In the genomic region with DNA sequence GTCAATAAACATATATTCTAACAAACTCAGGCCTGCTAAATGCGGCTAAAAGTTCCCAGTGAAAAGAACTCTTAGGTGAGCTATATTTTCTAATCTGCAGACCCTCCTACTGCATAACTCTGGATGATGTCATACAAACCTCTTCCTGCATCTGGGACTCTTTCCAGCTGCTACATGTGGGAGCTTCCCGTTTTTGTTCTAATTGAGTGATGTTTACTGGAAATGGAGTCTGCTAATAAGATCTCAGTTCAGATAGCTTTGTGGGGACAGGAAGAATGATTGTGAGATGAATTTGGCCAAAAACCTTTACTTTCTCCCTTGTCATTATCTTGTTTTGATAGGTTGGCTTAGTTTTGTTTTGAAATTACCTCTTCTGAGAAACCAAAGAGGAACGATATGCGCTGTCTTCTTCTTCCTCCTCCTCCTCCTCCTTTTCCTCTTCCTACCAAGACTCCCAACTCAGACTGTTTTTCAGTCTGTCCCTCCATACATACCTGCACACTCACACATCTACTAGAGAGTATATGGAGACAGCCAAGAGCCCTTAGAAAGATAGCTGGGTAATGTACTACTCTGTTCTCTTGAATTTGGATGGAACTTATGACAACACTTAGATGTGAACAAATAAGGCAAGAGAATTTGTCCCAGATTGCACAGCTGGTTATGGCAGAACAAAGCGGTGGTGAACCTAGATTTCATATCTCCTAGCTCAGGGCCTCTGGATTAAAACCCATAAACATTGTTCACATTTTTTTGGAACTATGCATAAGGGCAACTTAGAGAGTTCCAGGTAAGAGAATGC, we compare ENCODE assay signal across 8 cellular contexts. TPM values are rescaled to one million over a fixed set of nuclear protein-coding genes. Genes with fewer than 3 reads are reported as not detected.
DNase-seq lines count a peak whose midpoint lies in the region; ATAC-seq lines count a peak whose summit lies in the region.

No MANE protein-coding gene starts in this region.

- ATAC-seq in GM18498 (IDR thresholded peaks at IDR 0.05; ENCODE audit: unreplicated experiment), result no peak
- no peak for ATAC-seq in HG02642 (IDR thresholded peaks at IDR 0.05; ENCODE audit: poor library complexity, unreplicated experiment)

- DNase-seq in A172 (ENCODE audit: low spot score) (peak; percentile 78), HT1080 (ENCODE audit: low read depth) (peak; percentile 72), astrocyte of the hippocampus (ENCODE audit: low read depth, low spot score) (peak; percentile 87), left kidney (ENCODE audit: low read depth, low spot score) (peak; percentile 80), foreskin melanocyte (no peak), middle frontal gyrus (ENCODE audit: extremely low spot score, low spot score) (no peak)

RNA-seq across cellular contexts. Expression of a gene that starts 39.8 kb away (rescaled TPM):
- 44.7 and 48.1 TPM in 2 replicates for total RNA-seq in A172 (2014; rRNA removed; shearing (Covaris generic))
- 19.7 and 37.4 TPM in 2 replicates for total RNA-seq in HT1080 (2014; rRNA removed; shearing (Covaris generic))
- 18.7 and 24.1 TPM in 2 replicates for polyA plus RNA-seq in HT1080 (2015; cell fraction: cytosol; rRNA removed)
- 27.6 and 27.8 TPM in 2 replicates for polyA plus RNA-seq in HT1080 (2015; cell fraction: nucleus; rRNA removed)

RNA-seq across cellular contexts. Expression of a gene that starts 58.6 kb away (rescaled TPM):
- 85.1 and 89.9 TPM in 2 replicates for total RNA-seq in A172 (2014; rRNA removed; shearing (Covaris generic))
- 24.6 and 36.2 TPM in 2 replicates for total RNA-seq in HT1080 (2014; rRNA removed; shearing (Covaris generic))
- 35.9 and 41.9 TPM in 2 replicates for polyA plus RNA-seq in HT1080 (2015; cell fraction: cytosol; rRNA removed)
- 45.9 and 56.2 TPM in 2 replicates for polyA plus RNA-seq in HT1080 (2015; cell fraction: nucleus; rRNA removed)

Comparison
In these comparisons a context has a peak if more than half of its experiments do, and no peak if none do; other contexts are left out.
1. DNase-seq: peak in A172 (single experiment), HT1080 (single experiment), astrocyte of the hippocampus (single experiment) and left kidney (single experiment); none in foreskin melanocyte (single experiment) and middle frontal gyrus (single experiment).